In the genomic region with DNA sequence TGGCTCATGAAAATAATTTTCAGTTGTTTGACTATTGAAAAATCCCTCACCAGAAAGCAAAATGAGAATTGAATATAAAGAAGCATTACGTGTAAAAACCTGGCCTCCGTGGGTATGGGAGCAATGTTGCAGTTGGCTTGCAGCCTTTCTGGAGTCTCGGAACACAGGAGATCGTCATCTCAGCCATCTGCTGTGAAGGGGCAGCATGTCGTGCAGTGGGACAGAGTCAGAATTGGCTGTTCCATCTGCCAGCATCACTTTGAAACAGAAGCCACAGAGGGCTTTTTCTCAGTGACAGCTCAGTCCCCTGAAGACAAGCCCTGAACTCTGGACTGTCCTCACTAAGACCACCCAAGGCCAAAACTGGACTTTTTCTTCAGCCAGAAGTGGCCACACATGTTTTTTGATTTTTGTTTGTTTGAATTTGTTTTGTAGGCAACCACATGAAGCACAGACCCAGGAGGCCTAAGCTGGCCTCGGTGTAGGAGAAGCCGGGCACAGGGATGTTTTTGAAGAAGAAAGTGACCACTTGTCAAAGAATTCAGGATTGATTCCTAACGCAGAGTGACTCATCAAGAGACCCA, we compare ENCODE assay signal across 14 cellular contexts.
"Had no signal": no experiment of that assay in that cellular context is flagged by ENCODE, and none has a peak within 500 bp of the region (broad histone marks: within the 10 kb centered on the region; RNA-seq: fewer than 3 reads in every experiment).

No MANE protein-coding gene starts in this region.

- H3K36me3 Mint-ChIP-seq: activated naive CD4-positive, alpha-beta T cell treated with anti-CD3 and anti-CD28 coated beads, Interleukin-2, amount 50 U/mL, for 24 hours; brain had no signal

- H3K4me2 ChIP-seq: hepatocyte had no signal

- H3K36me3 ChIP-seq: pancreas, thoracic aorta had no signal

- H3K79me2 ChIP-seq: hepatocyte had no signal

- H3K9me3 ChIP-seq: pancreas, thoracic aorta had no signal

- H3K27ac Mint-ChIP-seq: activated B cell treated with CpG ODN at 0.5 μM for 24 hours; activated naive CD4-positive, alpha-beta T cell treated with anti-CD3 and anti-CD28 coated beads, Interleukin-2, amount 50 U/mL, for 24 hours; dendritic cell treated with granulocyte-macrophage colony-stimulating factor and Interleukin-4, amounts not matched to agents 40 ng/mL and 50 ng/mL, for 4 days; effector memory CD8-positive, alpha-beta T cell; stimulated activated naive CD8-positive, alpha-beta T cell treated with anti-CD3 and anti-CD28 coated beads, Interleukin-15, amount 100 ng/mL, for 72 hours had no signal

- H3K4me3 ChIP-seq: hepatocyte, pancreas, thoracic aorta had no signal

- H3K9me3 Mint-ChIP-seq: activated B cell treated with CpG ODN at 0.5 μM for 24 hours; activated naive CD4-positive, alpha-beta T cell treated with anti-CD3 and anti-CD28 coated beads, Interleukin-2, amount 50 U/mL, for 24 hours; brain; central memory CD8-positive, alpha-beta T cell; dendritic cell treated with granulocyte-macrophage colony-stimulating factor and Interleukin-4, amounts not matched to agents 40 ng/mL and 50 ng/mL, for 4 days; effector memory CD8-positive, alpha-beta T cell; stimulated activated naive CD8-positive, alpha-beta T cell treated with anti-CD3 and anti-CD28 coated beads, Interleukin-15, amount 100 ng/mL, for 72 hours had no signal

- DNase-seq: activated B cell treated with CpG ODN at 0.5 μM for 24 hours; effector memory CD8-positive, alpha-beta T cell; kidney; left ventricle myocardium superior; pancreas; stimulated activated CD4-positive, alpha-beta T cell treated with anti-CD3 and anti-CD28 coated beads, Interleukin-4, amount 100 ng/mL, for 4 hours; stimulated activated naive CD8-positive, alpha-beta T cell treated with anti-CD3 and anti-CD28 coated beads, Interleukin-15, amount 100 ng/mL, for 72 hours had no signal

- H3K4me1 ChIP-seq: pancreas had no signal

- H3K27ac ChIP-seq: epithelial cell of prostate, hepatocyte, pancreas, thoracic aorta had no signal

- H3K27me3 Mint-ChIP-seq: activated B cell treated with CpG ODN at 0.5 μM for 24 hours; activated naive CD4-positive, alpha-beta T cell treated with anti-CD3 and anti-CD28 coated beads, Interleukin-2, amount 50 U/mL, for 24 hours; brain; central memory CD8-positive, alpha-beta T cell; effector memory CD8-positive, alpha-beta T cell; stimulated activated naive CD8-positive, alpha-beta T cell treated with anti-CD3 and anti-CD28 coated beads, Interleukin-15, amount 100 ng/mL, for 72 hours had no signal

- H3K4me3 Mint-ChIP-seq: activated B cell treated with CpG ODN at 0.5 μM for 24 hours; activated naive CD4-positive, alpha-beta T cell treated with anti-CD3 and anti-CD28 coated beads, Interleukin-2, amount 50 U/mL, for 24 hours; central memory CD8-positive, alpha-beta T cell; dendritic cell treated with granulocyte-macrophage colony-stimulating factor and Interleukin-4, amounts not matched to agents 40 ng/mL and 50 ng/mL, for 4 days; effector memory CD8-positive, alpha-beta T cell; stimulated activated naive CD8-positive, alpha-beta T cell treated with anti-CD3 and anti-CD28 coated beads, Interleukin-15, amount 100 ng/mL, for 72 hours had no signal

- H3K27me3 ChIP-seq: hepatocyte, pancreas had no signal
